ENCODE assay signal across 8 cellular contexts in genomic region chr20:35541118-35541782, GRCh38. TPM values are rescaled to one million over a fixed set of nuclear protein-coding genes. Genes with fewer than 3 reads are reported as not detected.
A peak's percentile ranks its signal among the peaks of the same experiment; 100 is the strongest.
DNase-seq lines count a peak whose midpoint lies in the region; ATAC-seq and TF ChIP-seq lines count a peak whose summit lies in the region.

No MANE protein-coding gene starts in this region.

- H3K4me3 Mint-ChIP-seq in CD4-positive, alpha-beta T cell = peak overlapping the region; percentile 97
- H3K4me3 Mint-ChIP-seq in neural crest cell = peak overlapping the region; percentile 93

- ATAC-seq in CD4-positive, alpha-beta T cell (ENCODE audit: poor library complexity) = no peak
- ATAC-seq in HG03159 (IDR thresholded peaks at IDR 0.05; ENCODE audit: unreplicated experiment) (no peak), GM19395 (IDR thresholded peaks at IDR 0.05; ENCODE audit: unreplicated experiment) (no peak), GM19397 (IDR thresholded peaks at IDR 0.05; ENCODE audit: unreplicated experiment) (no peak)

- no peaks in the 10 kb centered on the region for H3K27me3 ChIP-seq in CD4-positive, alpha-beta T cell (ENCODE audit: control insufficient read depth, insufficient read depth, low read length)

- no peak for DNase-seq in CD4-positive, alpha-beta T cell
- DNase-seq in coronary artery (ENCODE audit: low spot score) (no peak), neural crest cell (ENCODE audit: low read depth, low spot score) (no peak), NCI-H1048 (lab: John Stamatoyannopoulos, UW) (no peak)

- no peak overlapping the region for H3K27ac ChIP-seq in CD4-positive, alpha-beta T cell (ENCODE audit: low read depth, low read length)
- H3K27ac ChIP-seq in KOPT-K1 (ENCODE audit: low read depth, low read length, poor library complexity, severe bottlenecking) (peak overlapping the region; percentile 64), coronary artery (no peak overlapping the region)

- H3K4me1 Mint-ChIP-seq in CD4-positive, alpha-beta T cell (ENCODE audit: low read depth) = peaks cover 32% of the 10 kb centered on the region
- H3K4me1 Mint-ChIP-seq in neural crest cell = peaks cover 31% of the 10 kb centered on the region

- no peaks in the 10 kb centered on the region for H3K27me3 Mint-ChIP-seq in CD4-positive, alpha-beta T cell
- H3K27me3 Mint-ChIP-seq in neural crest cell (ENCODE audit: low read depth) = no peaks in the 10 kb centered on the region

- H3K4me3 ChIP-seq in coronary artery = peak overlapping the region; percentile 92

- peaks cover 14% of the 10 kb centered on the region for H3K36me3 Mint-ChIP-seq in CD4-positive, alpha-beta T cell (ENCODE audit: low read depth)
- peaks cover 3% of the 10 kb centered on the region for H3K36me3 Mint-ChIP-seq in neural crest cell (ENCODE audit: low read depth)

- no peak for TF ChIP-seq CTCF in CD4-positive, alpha-beta T cell (IDR thresholded peaks at IDR 0.05)
- no peak for TF ChIP-seq CTCF in coronary artery (IDR thresholded peaks at IDR 0.05)
- TF ChIP-seq CTCF in neural crest cell (conservative IDR thresholded peaks at IDR 0.05) = no peak

- peak overlapping the region; percentile 89 for H3K27ac Mint-ChIP-seq in CD4-positive, alpha-beta T cell
- no peak overlapping the region for H3K27ac Mint-ChIP-seq in neural crest cell (ENCODE audit: unreplicated experiment)

- POLR2A ChIA-PET in CD4-positive, alpha-beta T cell (lab: Charles Lee) = interaction anchor here (1.3 to 2.7 kb wide), 5 partner anchors 50 to 413 kb away, joined by 9 to 18 read pairs (median 10); partner anchors contain the start of genes CPNE1, RBM12, RBM39 and SCAND1

- CTCF ChIA-PET in CD4-positive, alpha-beta T cell (lab: Charles Lee) = interaction anchor here (1.5 to 2.3 kb wide), 2 partner anchors 78 to 238 kb away, joined by 3 to 7 read pairs; no protein-coding TSS in a partner anchor

- H3K36me3 ChIP-seq in KOPT-K1 (ENCODE audit: insufficient read depth, low read length) = peaks cover 22% of the 10 kb centered on the region; the same call in 1 of the 2 replicates

- no peaks in the 10 kb centered on the region for H3K9me3 Mint-ChIP-seq in CD4-positive, alpha-beta T cell
- H3K9me3 Mint-ChIP-seq in neural crest cell = no peaks in the 10 kb centered on the region

- intact Hi-C loops in CD4-positive, alpha-beta T cell (cut with DNase I, micrococcal nuclease) = loop anchor here (2.0 to 5.0 kb wide), 7 partner anchors 76 to 1239 kb away; partner anchors contain the start of genes AAR2 (in 1 of the 2), ACSS2 (in 1 of the 2), AHCY (in 1 of the 2) and CEP250 (in 1 of the 2)

- no peaks in the 10 kb centered on the region for H3K9me3 ChIP-seq in CD4-positive, alpha-beta T cell (ENCODE audit: control insufficient read depth, low read length)
- H3K9me3 ChIP-seq in KOPT-K1 (ENCODE audit: insufficient read depth, low read length, poor library complexity, severe bottlenecking) = no peaks in the 10 kb centered on the region

RNA-seq across cellular contexts. Expression of gene ERGIC3, which starts 0.6 kb away (rescaled TPM):
- total RNA-seq in CD4-positive, alpha-beta T cell = 100 to 1,000 TPM; 144 to 146 TPM
- total RNA-seq in neural crest cell = 250 and 267 TPM in 2 replicates

RNA-seq across cellular contexts. Expression of gene C20orf173, which starts 11.8 kb away (rescaled TPM):
- not detected for total RNA-seq in CD4-positive, alpha-beta T cell
- total RNA-seq in neural crest cell = not detected in 2 replicates
